9 cellular contexts compared by ENCODE assay signal in the genomic region with DNA sequence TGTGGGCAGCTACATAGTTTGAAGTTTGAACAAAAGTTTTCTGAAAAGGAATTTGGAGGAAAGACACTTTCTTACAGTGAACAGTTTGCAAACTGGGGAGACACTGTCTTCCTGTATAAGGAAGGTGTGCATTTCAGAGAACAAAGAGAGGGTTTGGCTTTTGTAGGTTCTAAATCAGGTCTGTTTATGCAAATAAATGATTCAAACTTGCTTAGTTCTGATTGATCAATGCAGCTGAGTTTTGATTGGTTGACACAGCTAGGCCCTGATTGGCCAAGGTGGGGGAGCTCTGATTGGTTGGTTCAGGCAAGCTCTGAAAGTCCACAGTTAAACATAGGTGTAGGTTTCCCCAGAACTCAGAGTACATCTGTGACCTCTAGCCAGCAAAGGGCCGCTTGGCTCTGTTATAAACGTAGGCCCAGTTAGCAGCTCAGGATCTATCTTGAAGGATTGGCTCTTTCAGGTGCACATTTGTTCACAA.
A peak's percentile ranks its signal among the peaks of the same experiment; 100 is the strongest.
DNase-seq lines count a peak whose midpoint lies in the region; ATAC-seq, FAIRE-seq and TF ChIP-seq lines count a peak whose summit lies in the region.
"Had no signal": no experiment of that assay in that cellular context is flagged by ENCODE, and none has a peak within 500 bp of the region (broad histone marks: within the 10 kb centered on the region; RNA-seq: fewer than 3 reads in every experiment).

No MANE protein-coding gene starts in this region.

- no peak overlapping the region for H3K4ac ChIP-seq in H9 (ENCODE audit: low read depth, low read length)

- H2AK5ac ChIP-seq in H9 (ENCODE audit: insufficient read length, low read length): no peak overlapping the region

- no peak for FAIRE-seq in urothelium cell line (lab: Jason Lieb, UNC)

- no peak overlapping the region for H3K56ac ChIP-seq in H9 (ENCODE audit: insufficient read length, low read depth, low read length)

- H2AFZ ChIP-seq in H9 (ENCODE audit: low read length) (no peak overlapping the region), Loucy (ENCODE audit: low read length) (peak overlapping the region; percentile 27; the same call in 1 of the 2 replicates)

- H3K4me3 ChIP-seq in Loucy (ENCODE audit: low read length, poor library complexity, severe bottlenecking): no peak overlapping the region

- no CpG with 5 or more reads among the region's 2 CpGs for WGBS in H9 (ENCODE audit: extremely low coverage, insufficient read length, low lambda C conversion rate)

- H3K36me3 Mint-ChIP-seq in activated T-cell treated with anti-CD3 and anti-CD28 coated beads, Interleukin-2, amount 50 U/mL, for 4 hours (ENCODE audit: insufficient read depth): peaks cover 3% of the 10 kb centered on the region
- H3K36me3 Mint-ChIP-seq in H9 (ENCODE audit: insufficient read depth in 1 of 3, low read depth in 3 of 3): peaks cover 9 to 26% (median 14%) of the 10 kb centered on the region in 3 experiments
- H3K36me3 Mint-ChIP-seq in stimulated activated effector memory CD8-positive, alpha-beta T cell treated with anti-CD3 and anti-CD28 coated beads, Interleukin-12 subunit alpha, Interleukin-12 subunit beta, amount 100 ng/mL, for 72 hours: no peaks in the 10 kb centered on the region

- no peak overlapping the region for H2BK12ac ChIP-seq in H9 (ENCODE audit: insufficient read length, low read depth, low read length)

- H3K23me2 ChIP-seq in H9 (ENCODE audit: insufficient read length, low read depth, low read length, poor library complexity, severe bottlenecking): peaks cover 4% of the 10 kb centered on the region

- H4K20me1 ChIP-seq in H9 (ENCODE audit: control insufficient read depth, insufficient read depth, insufficient read length): no peaks in the 10 kb centered on the region
- H4K20me1 ChIP-seq in Loucy (ENCODE audit: insufficient read depth, low read length, poor library complexity, severe bottlenecking): no peaks in the 10 kb centered on the region

- no peaks in the 10 kb centered on the region for H3K27me3 Mint-ChIP-seq in activated T-cell treated with anti-CD3 and anti-CD28 coated beads, Interleukin-2, amount 50 U/mL, for 4 hours (ENCODE audit: low read depth)
- H3K27me3 Mint-ChIP-seq in H9 (ENCODE audit: low read depth): no peaks in the 10 kb centered on the region

- H2BK20ac ChIP-seq in H9 (ENCODE audit: low read depth, low read length, poor library complexity, severe bottlenecking): no peak overlapping the region

- H3K9ac ChIP-seq in H9 (ENCODE audit: extremely low read depth, insufficient read length, low read length) (no peak overlapping the region), Loucy (ENCODE audit: low read depth, low read length, poor library complexity, severe bottlenecking) (no peak overlapping the region)

- peak in 1 of 2 donors; percentile 4 for ATAC-seq in activated T-cell treated with anti-CD3 and anti-CD28 coated beads, Interleukin-2, amount 50 U/mL, for 4 hours
- no peak for ATAC-seq in stimulated activated effector memory CD8-positive, alpha-beta T cell treated with anti-CD3 and anti-CD28 coated beads, Interleukin-12 subunit alpha, Interleukin-12 subunit beta, amount 100 ng/mL, for 72 hours
- ATAC-seq: left ventricle myocardium superior had no signal

- peaks cover 56% of the 10 kb centered on the region for H3K4me1 Mint-ChIP-seq in activated T-cell treated with anti-CD3 and anti-CD28 coated beads, Interleukin-2, amount 50 U/mL, for 4 hours (ENCODE audit: low read depth)
- peaks cover 2 to 3% of the 10 kb centered on the region in 2 experiments; a peak in 2 of 4 replicates for H3K4me1 Mint-ChIP-seq in H9
- peaks cover 67% of the 10 kb centered on the region for H3K4me1 Mint-ChIP-seq in stimulated activated effector memory CD8-positive, alpha-beta T cell treated with anti-CD3 and anti-CD28 coated beads, Interleukin-12 subunit alpha, Interleukin-12 subunit beta, amount 100 ng/mL, for 72 hours

- no peaks in the 10 kb centered on the region for H3K36me3 ChIP-seq in Loucy (ENCODE audit: insufficient read depth, low read length)

- no peaks in the 10 kb centered on the region for H3K79me1 ChIP-seq in H9 (ENCODE audit: insufficient read depth, low read depth, low read length, poor library complexity, severe bottlenecking)

- peak overlapping the region; percentile 51 for H3K4me3 Mint-ChIP-seq in activated T-cell treated with anti-CD3 and anti-CD28 coated beads, Interleukin-2, amount 50 U/mL, for 4 hours
- H3K4me3 Mint-ChIP-seq in H9: no peak overlapping the region
- H3K4me3 Mint-ChIP-seq in stimulated activated effector memory CD8-positive, alpha-beta T cell treated with anti-CD3 and anti-CD28 coated beads, Interleukin-12 subunit alpha, Interleukin-12 subunit beta, amount 100 ng/mL, for 72 hours: peak overlapping the region; percentile 58

- H3K4me1 ChIP-seq in H9 (ENCODE audit: insufficient read depth, low read length): no peaks in the 10 kb centered on the region
- H3K4me1 ChIP-seq in Loucy (ENCODE audit: insufficient read depth, low read length, poor library complexity, severe bottlenecking): peaks cover 13% of the 10 kb centered on the region

- H3T11ph ChIP-seq in H9 (ENCODE audit: low read length): no peak overlapping the region

- H2BK120ac ChIP-seq in H9 (ENCODE audit: low read depth, low read length, poor library complexity, severe bottlenecking): no peak overlapping the region

- H4K8ac ChIP-seq in H9 (replicated peaks; ENCODE audit: insufficient read length, low read depth, low read length): no peak overlapping the region

- TF ChIP-seq CTCF in H9 (conservative IDR thresholded peaks at IDR 0.05) (no peak), Loucy (conservative IDR thresholded peaks at IDR 0.05; ENCODE audit: low read length) (no peak)

- no peak overlapping the region for H3K18ac ChIP-seq in H9 (ENCODE audit: insufficient read length, low read depth, low read length)

- H4K91ac ChIP-seq in H9 (ENCODE audit: insufficient read length, low read depth, low read length): no peak overlapping the region

- H3K27me3 ChIP-seq in H9 (ENCODE audit: insufficient read depth, low read length) (no peaks in the 10 kb centered on the region), Loucy (ENCODE audit: insufficient read depth, low read length, poor library complexity, severe bottlenecking) (no peaks in the 10 kb centered on the region)

- H3K9me3 Mint-ChIP-seq in activated T-cell treated with anti-CD3 and anti-CD28 coated beads, Interleukin-2, amount 50 U/mL, for 4 hours: peaks cover 13% of the 10 kb centered on the region
- H3K9me3 Mint-ChIP-seq in H9: peaks cover 23 to 30% of the 10 kb centered on the region in 2 experiments
- H3K9me3 Mint-ChIP-seq in stimulated activated effector memory CD8-positive, alpha-beta T cell treated with anti-CD3 and anti-CD28 coated beads, Interleukin-12 subunit alpha, Interleukin-12 subunit beta, amount 100 ng/mL, for 72 hours: peaks cover 6% of the 10 kb centered on the region

- no peak overlapping the region for H4K5ac ChIP-seq in H9 (ENCODE audit: insufficient read length, low read depth, low read length)

- H3K9me2 ChIP-seq in Loucy (replicated peaks; ENCODE audit: low read depth, low read length): no peaks in the 10 kb centered on the region

- no peak overlapping the region for H3K4me2 ChIP-seq in H9 (ENCODE audit: insufficient read depth, insufficient read length, low read length)
- H3K4me2 ChIP-seq in Loucy (ENCODE audit: low read depth, low read length, poor library complexity, severe bottlenecking): no peak overlapping the region

- H3K79me2 ChIP-seq in H9 (ENCODE audit: insufficient read depth, low read length) (no peaks in the 10 kb centered on the region), Loucy (ENCODE audit: insufficient read depth, low read length) (no peaks in the 10 kb centered on the region)

- H3K9me3 ChIP-seq in H9 (ENCODE audit: control insufficient read depth, low read depth, low read length): peaks cover 7% of the 10 kb centered on the region
- no peaks in the 10 kb centered on the region for H3K9me3 ChIP-seq in Loucy (ENCODE audit: insufficient read depth, low read depth, low read length)

- DNase-seq in activated T-cell treated with anti-CD3 and anti-CD28 coated beads, Interleukin-2, amount 50 U/mL, for 4 hours: no peak
- no peak for DNase-seq in activated T-cell treated with anti-CD3 and anti-CD28 coated beads, Interleukin-2, amount 50 U/mL, for 1 hour
- peak; percentile 8 for DNase-seq in H9
- DNase-seq in stimulated activated effector memory CD8-positive, alpha-beta T cell treated with anti-CD3 and anti-CD28 coated beads, Interleukin-12 subunit alpha, Interleukin-12 subunit beta, amount 100 ng/mL, for 72 hours (ENCODE audit: low spot score in 2 of 2): peak in 1 of 2 donors; percentile 63
- DNase-seq in putamen (ENCODE audit: low spot score): no peak
- no peak for DNase-seq in GM19240 (ENCODE audit: insufficient read length, low spot score)
- no peak for DNase-seq in urothelium cell line (ENCODE audit: low spot score)
- DNase-seq: left ventricle myocardium superior had no signal

- no peaks in the 10 kb centered on the region for H3F3A ChIP-seq in Loucy (ENCODE audit: low read depth)

- H2BK15ac ChIP-seq in H9 (ENCODE audit: low read depth, low read length): no peak overlapping the region

- no peak overlapping the region for H3K27ac Mint-ChIP-seq in H9
- H3K27ac Mint-ChIP-seq in stimulated activated effector memory CD8-positive, alpha-beta T cell treated with anti-CD3 and anti-CD28 coated beads, Interleukin-12 subunit alpha, Interleukin-12 subunit beta, amount 100 ng/mL, for 72 hours: peak overlapping the region; percentile 89

- H3K14ac ChIP-seq in H9 (ENCODE audit: insufficient read depth, low read length): no peak overlapping the region

- no peak overlapping the region for H2BK5ac ChIP-seq in H9 (ENCODE audit: insufficient read length, low read length)

- H3K23ac ChIP-seq in H9 (ENCODE audit: insufficient read length, low read depth, low read length): no peak overlapping the region

- H3K27ac ChIP-seq in H9 (ENCODE audit: insufficient read length, low read depth, low read length): no peak overlapping the region

Comparison
In these comparisons a context has a peak if more than half of its experiments do, and no peak if none do; other contexts are left out.
1. H3K4me3 Mint-ChIP-seq: peak in activated T-cell treated with anti-CD3 and anti-CD28 coated beads, Interleukin-2, amount 50 U/mL, for 4 hours (single experiment) and stimulated activated effector memory CD8-positive, alpha-beta T cell treated with anti-CD3 and anti-CD28 coated beads, Interleukin-12 subunit alpha, Interleukin-12 subunit beta, amount 100 ng/mL, for 72 hours (single experiment); none in H9 (0 of 2).